In the genomic region with DNA sequence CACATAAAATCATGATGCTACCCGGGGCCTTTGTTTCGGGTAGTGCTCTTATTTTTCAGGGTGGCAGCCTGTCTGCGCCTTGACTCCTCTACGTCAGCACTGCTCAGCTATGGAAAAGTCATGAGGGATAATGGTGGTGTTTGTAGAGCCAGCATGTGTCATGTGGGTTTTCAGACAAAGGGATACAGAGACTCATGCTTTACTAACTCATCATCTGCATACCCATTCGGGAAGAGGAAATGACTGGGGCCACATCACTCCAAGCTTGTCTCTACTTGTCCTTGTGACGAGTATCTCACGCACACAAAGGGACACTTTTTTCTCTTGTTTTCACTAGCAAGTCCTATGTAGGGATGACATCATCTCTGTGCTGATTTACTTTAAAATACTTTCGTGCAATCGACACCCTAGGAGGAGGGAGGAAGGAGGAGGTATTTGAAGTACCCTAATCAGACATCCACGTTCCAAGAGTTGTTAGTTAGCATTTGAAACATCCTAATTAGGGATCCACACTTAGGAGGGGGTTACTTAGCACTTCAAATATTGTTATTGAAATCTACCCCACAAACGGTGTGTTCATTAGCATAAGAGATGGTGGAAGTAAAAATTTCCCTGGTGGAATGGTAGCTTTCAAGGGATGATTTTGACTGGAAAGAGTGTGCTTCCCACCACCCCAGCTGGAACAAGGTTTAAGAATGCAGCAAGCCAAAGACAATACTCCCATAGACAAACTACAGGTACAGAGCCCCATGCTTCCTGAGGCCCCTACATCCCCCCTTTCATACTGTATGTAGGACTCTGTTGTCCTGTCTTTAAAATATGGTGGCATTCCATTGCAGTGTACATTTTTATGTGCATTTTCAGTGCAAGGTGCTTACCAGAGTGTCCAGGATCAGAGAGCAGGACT, we compare ENCODE assay signal across 12 cellular contexts. TPM values are rescaled to one million over a fixed set of nuclear protein-coding genes. Genes with fewer than 3 reads are reported as not detected.
DNase-seq lines count a peak whose midpoint lies in the region; ATAC-seq, FAIRE-seq and TF ChIP-seq lines count a peak whose summit lies in the region.
"Had no signal": no experiment of that assay in that cellular context is flagged by ENCODE, and none has a peak within 500 bp of the region (broad histone marks: within the 10 kb centered on the region; RNA-seq: fewer than 3 reads in every experiment).

No MANE protein-coding gene starts in this region.

- no peak for TF ChIP-seq CTCF in keratinocyte (optimal IDR thresholded peaks at IDR 0.05 in 1 of 3, IDR thresholded peaks at IDR 0.05 in 1 of 3, conservative IDR thresholded peaks at IDR 0.05 in 1 of 3; ENCODE audit: extremely low read depth in 1 of 3, insufficient read depth in 2 of 3, low read length in 3 of 3)

- peak; percentile 82 for DNase-seq in DMS153 (lab: John Stamatoyannopoulos, UW)
- peak; percentile 56 for DNase-seq in HTR-8/SVneo (ENCODE audit: insufficient read length, low spot score)
- DNase-seq in caudate nucleus (lab: John Stamatoyannopoulos, UW), result peak in 32 of 61 donors; percentile 2 to 73 (median 26)
- peak; percentile 100 for DNase-seq in keratinocyte (ENCODE audit: low read depth, low spot score)
- no peak for DNase-seq in germinal center (ENCODE audit: low spot score)
- no peak for DNase-seq in NCI-H774 (lab: John Stamatoyannopoulos, UW)
- no peak for DNase-seq in NCI-H446 treated with DMSO at 0.1 percent for 48 hours (lab: John Stamatoyannopoulos, UW)
- DNase-seq: DMS79 treated with DMSO at 0.1 percent for 48 hours; KBM-7; OCI-M1; stimulated activated naive CD8-positive, alpha-beta T cell treated with anti-CD3 and anti-CD28 coated beads, Interleukin-15, amount 100 ng/mL, for 72 hours had no signal

- dilution Hi-C loops in keratinocyte (cut with MboI; ENCODE audit: extremely low pct_ligation_motif_present, low sequenced_read_pairs), result no loop called here

- no peaks in the 10 kb centered on the region for H3K27me3 ChIP-seq in keratinocyte (ENCODE audit: control insufficient read depth, extremely low read depth, insufficient read depth, low read length)

- H3K36me3 ChIP-seq in keratinocyte (ENCODE audit: control insufficient read depth in 2 of 2, extremely low read depth in 1 of 2, insufficient read depth in 2 of 2, low read length in 2 of 2), result no peaks in the 10 kb centered on the region

- H3K27ac ChIP-seq in caudate nucleus (ENCODE audit: low read depth, low read length) (no peak overlapping the region), keratinocyte (ENCODE audit: control insufficient read depth, insufficient read depth, low read length) (peak overlapping the region; percentile 99)

- H3K79me2 ChIP-seq in keratinocyte (ENCODE audit: control insufficient read depth, insufficient read depth, low read length), result no peaks in the 10 kb centered on the region

- H3K4me1 ChIP-seq in keratinocyte (ENCODE audit: control insufficient read depth, extremely low read depth, insufficient read depth, low read length), result peaks cover 14% of the 10 kb centered on the region

- H3K9ac ChIP-seq in keratinocyte (ENCODE audit: control insufficient read depth, extremely low read depth, insufficient read depth, low read length), result peak overlapping the region; percentile 78

- FAIRE-seq in HTR-8/SVneo (lab: Jason Lieb, UNC), result peak; percentile 64
- peak; percentile 99 for FAIRE-seq in keratinocyte (lab: Jason Lieb, UNC)

- peak overlapping the region; percentile 11 for H3K4me2 ChIP-seq in keratinocyte (ENCODE audit: control insufficient read depth, extremely low read depth, insufficient read depth, low read depth, low read length)

- H3K4me3 ChIP-seq in keratinocyte (ENCODE audit: control insufficient read depth in 2 of 3, extremely low read depth in 1 of 3, insufficient read depth in 2 of 3, low read depth in 1 of 3, low read length in 3 of 3), result no peak overlapping the region

- no peaks in the 10 kb centered on the region for H3K9me1 ChIP-seq in keratinocyte (ENCODE audit: control insufficient read depth, extremely low read depth, insufficient read depth, low read length)

- H3K9me3 ChIP-seq in keratinocyte (ENCODE audit: control insufficient read depth, low read depth, low read length), result no peaks in the 10 kb centered on the region

- no peaks in the 10 kb centered on the region for H4K20me1 ChIP-seq in keratinocyte (ENCODE audit: control insufficient read depth, extremely low read depth, insufficient read depth, low read length)

- H2AFZ ChIP-seq in keratinocyte (ENCODE audit: control insufficient read depth, low read length), result peak overlapping the region; percentile 25

- ATAC-seq in GM18520 (IDR thresholded peaks at IDR 0.05; ENCODE audit: unreplicated experiment), result no peak
- ATAC-seq: stimulated activated naive CD8-positive, alpha-beta T cell treated with anti-CD3 and anti-CD28 coated beads, Interleukin-15, amount 100 ng/mL, for 72 hours had no signal

RNA-seq across cellular contexts. Expression of gene THNSL1, which starts 52.0 kb away (rescaled TPM):
- 1.8 to 4.1 TPM (median 2.2 TPM) in 3 replicates for polyA plus RNA-seq in keratinocyte
- 3.5 TPM for polyA plus RNA-seq in keratinocyte (2011; ENCODE audit: low read depth)
- 1.3 and 3.4 TPM in 2 replicates for polyA plus RNA-seq in keratinocyte (2011; cell fraction: cytosol; rRNA removed)
- polyA plus RNA-seq in keratinocyte (2011; cell fraction: nucleus; rRNA removed), result 2.7 and 3.2 TPM in 2 replicates
- 2.3 and 2.8 TPM in 2 replicates for polyA plus RNA-seq in keratinocyte (2012; ENCODE audit: low replicate concordance)
- 0.49 to 2.2 TPM (median 1.7 TPM) in 3 replicates for polyA minus RNA-seq in keratinocyte
- polyA minus RNA-seq in keratinocyte (2011; cell fraction: cytosol; rRNA and poly(A)+ RNA removed), result 1.5 TPM
- 1.5 and 2.3 TPM in 2 replicates for polyA minus RNA-seq in keratinocyte (2011; cell fraction: nucleus; rRNA and poly(A)+ RNA removed)

RNA-seq across cellular contexts. Expression of gene ENKUR, which starts 52.4 kb away (rescaled TPM):
- polyA plus RNA-seq in keratinocyte, result 0.03 TPM in 2 of 3 replicates, not detected in the other
- polyA plus RNA-seq in keratinocyte (2011; ENCODE audit: low read depth), result not detected
- polyA plus RNA-seq in keratinocyte (2011; cell fraction: cytosol; rRNA removed), result 0.01 TPM in 1 of 2 replicates, not detected in the other
- polyA plus RNA-seq in keratinocyte (2011; cell fraction: nucleus; rRNA removed), result 0.05 TPM in 2 replicates
- polyA plus RNA-seq in keratinocyte (2012; ENCODE audit: low replicate concordance), result 0.06 and 0.14 TPM in 2 replicates
- not detected in 3 replicates for polyA minus RNA-seq in keratinocyte
- not detected for polyA minus RNA-seq in keratinocyte (2011; cell fraction: cytosol; rRNA and poly(A)+ RNA removed)
- 0.11 TPM in 1 of 2 replicates, not detected in the other for polyA minus RNA-seq in keratinocyte (2011; cell fraction: nucleus; rRNA and poly(A)+ RNA removed)

Comparison
In these comparisons a context has a peak if more than half of its experiments do, and no peak if none do; other contexts are left out.
1. DNase-seq: peak in DMS153 (single experiment), HTR-8/SVneo (single experiment), caudate nucleus (32 of 61) and keratinocyte (single experiment); none in germinal center (single experiment), NCI-H774 (single experiment) and NCI-H446 treated with DMSO at 0.1 percent for 48 hours (single experiment).